ENCODE assay signal across 8 cellular contexts in genomic region chr11:62544521-62545436, GRCh38. TPM values are rescaled to one million over a fixed set of nuclear protein-coding genes. Genes with fewer than 3 reads are reported as not detected.
DNase-seq lines count a peak whose midpoint lies in the region; TF ChIP-seq lines count a peak whose summit lies in the region.

No MANE protein-coding gene starts in this region.

- CTCF ChIA-PET in activated CD4-positive, alpha-beta memory T cell treated with anti-CD3 and anti-CD28 coated beads, Interleukin-2, amount 10 ng/mL, durations not matched to agents 7 days and 5 days (lab: Charles Lee), result interaction anchor here (0.9 to 10.3 kb wide), 6 partner anchors 11 to 151 kb away, joined by 4 to 268 read pairs (median 34); partner anchors contain the start of gene TUT1

- no peaks in the 10 kb centered on the region for H3K9me3 Mint-ChIP-seq in activated CD4-positive, alpha-beta memory T cell treated with anti-CD3 and anti-CD28 coated beads, Interleukin-2, amount 10 ng/mL, durations not matched to agents 7 days and 5 days
- no peaks in the 10 kb centered on the region for H3K9me3 Mint-ChIP-seq in progenitor cell of endocrine pancreas (ENCODE audit: low read depth)

- peaks cover 66% of the 10 kb centered on the region for H3K4me1 Mint-ChIP-seq in activated CD4-positive, alpha-beta memory T cell treated with anti-CD3 and anti-CD28 coated beads, Interleukin-2, amount 10 ng/mL, durations not matched to agents 7 days and 5 days
- peaks cover 34% of the 10 kb centered on the region for H3K4me1 Mint-ChIP-seq in progenitor cell of endocrine pancreas (ENCODE audit: low read depth)

- no peak for TF ChIP-seq CTCF in fibroblast of the aortic adventitia (IDR thresholded peaks at IDR 0.05; ENCODE audit: insufficient read depth, low read length)
- peak; percentile 16 for TF ChIP-seq CTCF in progenitor cell of endocrine pancreas (IDR thresholded peaks at IDR 0.05; ENCODE audit: unreplicated experiment)

- peak overlapping the region; percentile 100 for H3K4me3 Mint-ChIP-seq in activated CD4-positive, alpha-beta memory T cell treated with anti-CD3 and anti-CD28 coated beads, Interleukin-2, amount 10 ng/mL, durations not matched to agents 7 days and 5 days
- H3K4me3 Mint-ChIP-seq in progenitor cell of endocrine pancreas (ENCODE audit: low read depth), result peak overlapping the region; percentile 82

- H3K27me3 Mint-ChIP-seq in activated CD4-positive, alpha-beta memory T cell treated with anti-CD3 and anti-CD28 coated beads, Interleukin-2, amount 10 ng/mL, durations not matched to agents 7 days and 5 days, result peaks cover 15% of the 10 kb centered on the region
- H3K27me3 Mint-ChIP-seq in progenitor cell of endocrine pancreas, result peaks cover 46% of the 10 kb centered on the region

- peak overlapping the region; percentile 93 for H3K4me3 ChIP-seq in fibroblast of the aortic adventitia (ENCODE audit: low read depth, low read length)

- DNase-seq in stimulated activated CD4-positive, alpha-beta T cell treated with anti-CD3 and anti-CD28 coated beads, Interleukin-4, amount 100 ng/mL, for 1 hour, result peak; percentile 26
- DNase-seq in stimulated activated CD4-positive, alpha-beta T cell treated with anti-CD3 and anti-CD28 coated beads, Interleukin-2, amount 100 ng/mL, for 48 hours, result no peak
- peak; percentile 52 for DNase-seq in activated CD4-positive, alpha-beta memory T cell treated with anti-CD3 and anti-CD28 coated beads, Interleukin-2, amount 10 ng/mL, durations not matched to agents 7 days and 5 days
- peak; percentile 22 for DNase-seq in fibroblast of the aortic adventitia (ENCODE audit: low read depth)
- DNase-seq in progenitor cell of endocrine pancreas (ENCODE audit: low spot score, unreplicated experiment), result no peak
- no peak for DNase-seq in NCI-H1694 (lab: John Stamatoyannopoulos, UW)
- no peak for DNase-seq in AG20443 (ENCODE audit: low spot score)
- no peak for DNase-seq in DMS 273 treated with DMSO at 0.1 percent for 48 hours (lab: John Stamatoyannopoulos, UW)

- H3K27ac Mint-ChIP-seq in activated CD4-positive, alpha-beta memory T cell treated with anti-CD3 and anti-CD28 coated beads, Interleukin-2, amount 10 ng/mL, durations not matched to agents 7 days and 5 days, result peak overlapping the region; percentile 93
- H3K27ac Mint-ChIP-seq in progenitor cell of endocrine pancreas, result peak overlapping the region; percentile 64

- POLR2A ChIA-PET in activated CD4-positive, alpha-beta memory T cell treated with anti-CD3 and anti-CD28 coated beads, Interleukin-2, amount 10 ng/mL, durations not matched to agents 7 days and 5 days (lab: Charles Lee), result interaction anchor here (0.8 to 11.2 kb wide), 16 partner anchors 12 to 312 kb away, joined by 3 to 364 read pairs (median 4); partner anchors contain the start of genes C11orf98, CSKMT, EEF1G and MTA2

- peaks cover 43% of the 10 kb centered on the region for H3K36me3 Mint-ChIP-seq in activated CD4-positive, alpha-beta memory T cell treated with anti-CD3 and anti-CD28 coated beads, Interleukin-2, amount 10 ng/mL, durations not matched to agents 7 days and 5 days (ENCODE audit: low read depth)
- H3K36me3 Mint-ChIP-seq in progenitor cell of endocrine pancreas (ENCODE audit: insufficient read depth), result no peaks in the 10 kb centered on the region

RNA-seq across cellular contexts. Expression of gene AHNAK, which starts 1.8 kb away (rescaled TPM):
- total RNA-seq in activated CD4-positive, alpha-beta memory T cell treated with anti-CD3 and anti-CD28 coated beads, Interleukin-2, amount 10 ng/mL, durations not matched to agents 7 days and 5 days, result 100 to 1,000 TPM; 323 to 360 TPM
- total RNA-seq in fibroblast of the aortic adventitia (ENCODE audit: low replicate concordance), result 737 and 1,851 TPM in 2 replicates
- 27.2 and 39.8 TPM in 2 replicates for total RNA-seq in progenitor cell of endocrine pancreas

RNA-seq across cellular contexts. Expression of gene EEF1G, which starts 28.9 kb away (rescaled TPM):
- 100 to 1,000 TPM; 991 to 999 TPM for total RNA-seq in activated CD4-positive, alpha-beta memory T cell treated with anti-CD3 and anti-CD28 coated beads, Interleukin-2, amount 10 ng/mL, durations not matched to agents 7 days and 5 days
- total RNA-seq in fibroblast of the aortic adventitia (ENCODE audit: low replicate concordance) (1,443 and 1,493 TPM in 2 replicates), progenitor cell of endocrine pancreas (1,931 and 1,938 TPM in 2 replicates)

RNA-seq across cellular contexts. Expression of gene TUT1, which starts 46.5 kb away (rescaled TPM):
- total RNA-seq in activated CD4-positive, alpha-beta memory T cell treated with anti-CD3 and anti-CD28 coated beads, Interleukin-2, amount 10 ng/mL, durations not matched to agents 7 days and 5 days, result 10 to 100 TPM; 23.7 to 25.2 TPM
- total RNA-seq in fibroblast of the aortic adventitia (ENCODE audit: low replicate concordance), result 4.5 and 9.4 TPM in 2 replicates
- 23.1 and 26.0 TPM in 2 replicates for total RNA-seq in progenitor cell of endocrine pancreas

RNA-seq across cellular contexts. Expression of gene MTA2, which starts 56.9 kb away (rescaled TPM):
- 100 to 1,000 TPM; 226 TPM for total RNA-seq in activated CD4-positive, alpha-beta memory T cell treated with anti-CD3 and anti-CD28 coated beads, Interleukin-2, amount 10 ng/mL, durations not matched to agents 7 days and 5 days
- total RNA-seq in fibroblast of the aortic adventitia (ENCODE audit: low replicate concordance) (46.2 and 110 TPM in 2 replicates), progenitor cell of endocrine pancreas (134 and 140 TPM in 2 replicates)

Comparison
In these comparisons a context has a peak if more than half of its experiments do, and no peak if none do; other contexts are left out.
1. DNase-seq: peak in stimulated activated CD4-positive, alpha-beta T cell treated with anti-CD3 and anti-CD28 coated beads, Interleukin-4, amount 100 ng/mL, for 1 hour (single experiment), activated CD4-positive, alpha-beta memory T cell treated with anti-CD3 and anti-CD28 coated beads, Interleukin-2, amount 10 ng/mL, durations not matched to agents 7 days and 5 days (single experiment) and fibroblast of the aortic adventitia (single experiment); none in stimulated activated CD4-positive, alpha-beta T cell treated with anti-CD3 and anti-CD28 coated beads, Interleukin-2, amount 100 ng/mL, for 48 hours (0 of 2), progenitor cell of endocrine pancreas (single experiment), NCI-H1694 (single experiment), AG20443 (single experiment) and DMS 273 treated with DMSO at 0.1 percent for 48 hours (single experiment).